ENCODE assay signal across 9 cellular contexts in the genomic region with DNA sequence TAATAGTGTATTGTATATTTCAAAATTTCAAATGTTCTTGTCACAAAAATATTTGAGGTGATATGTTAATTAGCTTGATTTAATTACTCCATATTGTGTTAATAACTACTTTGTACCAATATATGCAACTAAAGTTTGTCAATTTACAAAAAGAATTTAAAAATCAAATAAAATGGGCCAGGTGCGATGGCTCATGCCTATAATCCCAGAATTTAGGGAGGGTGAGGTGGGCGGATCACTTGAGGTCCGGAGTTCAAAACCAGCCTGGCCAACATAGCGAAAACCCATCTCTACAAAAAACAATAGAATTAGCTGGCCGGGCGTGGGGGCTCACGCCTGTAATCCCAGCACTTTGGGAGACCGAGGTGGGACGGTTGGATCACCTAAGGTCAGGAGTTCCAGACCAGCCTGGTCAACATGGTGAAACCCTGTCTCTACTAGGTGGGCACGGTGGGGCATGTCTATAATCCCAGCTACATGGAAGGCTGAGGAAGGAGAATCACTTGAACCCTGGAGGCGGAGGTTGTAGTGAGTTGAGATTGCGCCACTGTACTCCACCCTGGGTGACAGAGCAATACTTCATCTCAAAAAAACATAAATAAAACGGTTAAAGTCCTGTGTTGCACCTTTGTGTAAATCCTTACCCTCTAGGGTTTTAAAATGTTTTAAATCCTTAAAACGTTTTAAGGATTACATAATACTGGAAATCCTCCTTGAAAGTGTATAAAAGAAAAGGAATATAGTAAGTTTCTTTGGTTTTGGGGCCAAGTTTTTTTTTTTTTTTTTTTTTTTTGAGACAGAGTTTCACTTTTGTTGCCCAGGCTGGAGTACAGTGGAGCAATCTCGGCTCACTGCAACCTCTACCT. TPM values are rescaled to one million over a fixed set of nuclear protein-coding genes. Genes with fewer than 3 reads are reported as not detected.
DNase-seq lines count a peak whose midpoint lies in the region; ATAC-seq and TF ChIP-seq lines count a peak whose summit lies in the region.
"Had no signal": no experiment of that assay in that cellular context is flagged by ENCODE, and none has a peak within 500 bp of the region (broad histone marks: within the 10 kb centered on the region; RNA-seq: fewer than 3 reads in every experiment).

No MANE protein-coding gene starts in this region.

- TF ChIP-seq CTCF in left lung (IDR thresholded peaks at IDR 0.05) (no peak), tibial artery (IDR thresholded peaks at IDR 0.05) (no peak)

- intact Hi-C loops in activated T-helper 2 cell treated with anti-CD3 and anti-CD28 coated beads, Interferon-gamma antibody, Interleukin-2, Interleukin-4, amounts not matched to agents 10 μg/mL and 5 μg/mL and 100 μg/mL, durations not matched to agents 14 hours and 24 hours and 36 hours (cut with micrococcal nuclease) = loop anchor here (5.0 to 10.0 kb wide), 8 partner anchors 34 to 1013 kb away; a partner anchor contains a TSS
- intact Hi-C loops in left lung (cut with DNase I) (no loop called here), tibial artery (cut with DNase I; ENCODE audit: low total_unique reads) (loop anchor here (5.0 to 10.0 kb wide), 2 partner anchors 107 to 154 kb away; a partner anchor contains a TSS)

- H3K27me3 ChIP-seq in left lung (no peaks in the 10 kb centered on the region), tibial artery (no peaks in the 10 kb centered on the region)

- H3K4me3 ChIP-seq in left lung (peak overlapping the region; percentile 42 to 56), tibial artery (peak overlapping the region in 1 of 2 donors; percentile 62)

- H3K9me3 Mint-ChIP-seq in activated naive CD4-positive, alpha-beta T cell treated with anti-CD3 and anti-CD28 coated beads, Interleukin-2, amount 10 ng/mL, durations not matched to agents 7 days and 5 days = no peaks in the 10 kb centered on the region
- H3K9me3 Mint-ChIP-seq in activated naive CD4-positive, alpha-beta T cell treated with anti-CD3 and anti-CD28 coated beads, Interleukin-2, amount 50 U/mL, for 72 hours = no peaks in the 10 kb centered on the region
- H3K9me3 Mint-ChIP-seq in activated T-helper 2 cell treated with anti-CD3 and anti-CD28 coated beads, Interferon-gamma antibody, Interleukin-2, Interleukin-4, amounts not matched to agents 10 μg/mL and 5 μg/mL and 100 μg/mL, durations not matched to agents 14 hours and 24 hours and 36 hours = no peaks in the 10 kb centered on the region

- no peaks in the 10 kb centered on the region for H3K27me3 Mint-ChIP-seq in activated naive CD4-positive, alpha-beta T cell treated with anti-CD3 and anti-CD28 coated beads, Interleukin-2, amount 10 ng/mL, durations not matched to agents 7 days and 5 days
- H3K27me3 Mint-ChIP-seq in activated T-helper 2 cell treated with anti-CD3 and anti-CD28 coated beads, Interferon-gamma antibody, Interleukin-2, Interleukin-4, amounts not matched to agents 10 μg/mL and 5 μg/mL and 100 μg/mL, durations not matched to agents 14 hours and 24 hours and 36 hours (ENCODE audit: low read depth) = no peaks in the 10 kb centered on the region

- peaks cover 44% of the 10 kb centered on the region for H3K4me1 Mint-ChIP-seq in activated naive CD4-positive, alpha-beta T cell treated with anti-CD3 and anti-CD28 coated beads, Interleukin-2, amount 10 ng/mL, durations not matched to agents 7 days and 5 days
- peaks cover 21% of the 10 kb centered on the region for H3K4me1 Mint-ChIP-seq in activated T-helper 2 cell treated with anti-CD3 and anti-CD28 coated beads, Interferon-gamma antibody, Interleukin-2, Interleukin-4, amounts not matched to agents 10 μg/mL and 5 μg/mL and 100 μg/mL, durations not matched to agents 14 hours and 24 hours and 36 hours (ENCODE audit: low read depth)

- H3K4me3 Mint-ChIP-seq in activated naive CD4-positive, alpha-beta T cell treated with anti-CD3 and anti-CD28 coated beads, Interleukin-2, amount 10 ng/mL, durations not matched to agents 7 days and 5 days = peak overlapping the region; percentile 98
- H3K4me3 Mint-ChIP-seq in activated T-helper 2 cell treated with anti-CD3 and anti-CD28 coated beads, Interferon-gamma antibody, Interleukin-2, Interleukin-4, amounts not matched to agents 10 μg/mL and 5 μg/mL and 100 μg/mL, durations not matched to agents 14 hours and 24 hours and 36 hours (ENCODE audit: low read depth) = peak overlapping the region; percentile 87

- H3K4me1 ChIP-seq in left lung (peaks cover 24 to 52% of the 10 kb centered on the region in 2 donors), tibial artery (peaks cover 0 to 36% (median 33%) of the 10 kb centered on the region in 4 donors)

- no peak for ATAC-seq in activated naive CD4-positive, alpha-beta T cell treated with anti-CD3 and anti-CD28 coated beads, Interleukin-2, amount 50 U/mL, for 72 hours
- ATAC-seq in left lung = no peak

- peak overlapping the region; percentile 93 for H3K27ac Mint-ChIP-seq in activated naive CD4-positive, alpha-beta T cell treated with anti-CD3 and anti-CD28 coated beads, Interleukin-2, amount 10 ng/mL, durations not matched to agents 7 days and 5 days
- H3K27ac Mint-ChIP-seq in activated naive CD4-positive, alpha-beta T cell treated with anti-CD3 and anti-CD28 coated beads, Interleukin-2, amount 50 U/mL, for 72 hours = no peak overlapping the region
- no peak overlapping the region for H3K27ac Mint-ChIP-seq in activated T-helper 2 cell treated with anti-CD3 and anti-CD28 coated beads, Interferon-gamma antibody, Interleukin-2, Interleukin-4, amounts not matched to agents 10 μg/mL and 5 μg/mL and 100 μg/mL, durations not matched to agents 14 hours and 24 hours and 36 hours

- H3K36me3 ChIP-seq in left lung (no peaks in the 10 kb centered on the region), tibial artery (peaks cover 0 to under 1% (median 0%) of the 10 kb centered on the region in 3 donors)

- no peak for DNase-seq in activated naive CD4-positive, alpha-beta T cell treated with anti-CD3 and anti-CD28 coated beads, Interleukin-2, amount 10 ng/mL, durations not matched to agents 7 days and 5 days
- no peak for DNase-seq in activated naive CD4-positive, alpha-beta T cell treated with anti-CD3 and anti-CD28 coated beads, Interleukin-2, amount 50 U/mL, for 72 hours (ENCODE audit: low spot score in 2 of 2)
- no peak for DNase-seq in activated T-helper 2 cell treated with anti-CD3 and anti-CD28 coated beads, Interferon-gamma antibody, Interleukin-2, Interleukin-4, amounts not matched to agents 10 μg/mL and 5 μg/mL and 100 μg/mL, durations not matched to agents 14 hours and 24 hours and 36 hours (ENCODE audit: low spot score)
- DNase-seq in left lung (peak in 1 of 2 donors; percentile 50), tibial artery (no peak), NCI-H226 (no peak), germinal center (ENCODE audit: low spot score) (no peak), NCI-H2171 treated with DMSO at 0.1 percent for 48 hours (lab: John Stamatoyannopoulos, UW) (no peak)
- DNase-seq: T-helper 9 cell had no signal

- peaks cover 24% of the 10 kb centered on the region for H3K36me3 Mint-ChIP-seq in activated naive CD4-positive, alpha-beta T cell treated with anti-CD3 and anti-CD28 coated beads, Interleukin-2, amount 10 ng/mL, durations not matched to agents 7 days and 5 days
- H3K36me3 Mint-ChIP-seq in activated naive CD4-positive, alpha-beta T cell treated with anti-CD3 and anti-CD28 coated beads, Interleukin-2, amount 50 U/mL, for 72 hours = peaks cover 27 to 43% of the 10 kb centered on the region in 2 donors
- peaks cover 40% of the 10 kb centered on the region for H3K36me3 Mint-ChIP-seq in activated T-helper 2 cell treated with anti-CD3 and anti-CD28 coated beads, Interferon-gamma antibody, Interleukin-2, Interleukin-4, amounts not matched to agents 10 μg/mL and 5 μg/mL and 100 μg/mL, durations not matched to agents 14 hours and 24 hours and 36 hours (ENCODE audit: low read depth)

- H3K27ac ChIP-seq in left lung (peak overlapping the region; percentile 84 to 92), tibial artery (peak overlapping the region; percentile 88)

- CTCF ChIA-PET in activated naive CD4-positive, alpha-beta T cell treated with anti-CD3 and anti-CD28 coated beads, Interleukin-2, amount 10 ng/mL, durations not matched to agents 7 days and 5 days (lab: Charles Lee) = interaction anchor here (0.7 to 2.4 kb wide), 9 partner anchors 26 to 234 kb away, joined by 3 to 13 read pairs (median 4); a partner anchor contains a TSS

- no peaks in the 10 kb centered on the region for H3K9me3 ChIP-seq in left lung
- H3K9me3 ChIP-seq in tibial artery = no peaks in the 10 kb centered on the region

RNA-seq across cellular contexts. Expression of a gene that starts 4.0 kb away (rescaled TPM):
- total RNA-seq in activated naive CD4-positive, alpha-beta T cell treated with anti-CD3 and anti-CD28 coated beads, Interleukin-2, amount 50 U/mL, for 72 hours = 100 to 1,000 TPM in 1 of 2 donors, 10 to 100 TPM in 1; 53.8 to 171 TPM
- total RNA-seq in activated T-helper 2 cell treated with anti-CD3 and anti-CD28 coated beads, Interferon-gamma antibody, Interleukin-2, Interleukin-4, amounts not matched to agents 10 μg/mL and 5 μg/mL and 100 μg/mL, durations not matched to agents 14 hours and 24 hours and 36 hours = 116 and 120 TPM in 2 replicates
- 100 to 1,000 TPM; 104 to 180 TPM for total RNA-seq in left lung

RNA-seq across cellular contexts. Expression of a gene that starts 16.2 kb away (rescaled TPM):
- total RNA-seq in activated naive CD4-positive, alpha-beta T cell treated with anti-CD3 and anti-CD28 coated beads, Interleukin-2, amount 50 U/mL, for 72 hours = 10 to 100 TPM; 55.1 to 79.8 TPM
- total RNA-seq in activated T-helper 2 cell treated with anti-CD3 and anti-CD28 coated beads, Interferon-gamma antibody, Interleukin-2, Interleukin-4, amounts not matched to agents 10 μg/mL and 5 μg/mL and 100 μg/mL, durations not matched to agents 14 hours and 24 hours and 36 hours = 112 and 118 TPM in 2 replicates
- total RNA-seq in left lung = 100 to 1,000 TPM; 155 to 205 TPM

RNA-seq across cellular contexts. Expression of a gene that starts 16.5 kb away (rescaled TPM):
- total RNA-seq in activated naive CD4-positive, alpha-beta T cell treated with anti-CD3 and anti-CD28 coated beads, Interleukin-2, amount 50 U/mL, for 72 hours = 1 to 10 TPM; 2.3 to 2.8 TPM
- 2.1 and 2.4 TPM in 2 replicates for total RNA-seq in activated T-helper 2 cell treated with anti-CD3 and anti-CD28 coated beads, Interferon-gamma antibody, Interleukin-2, Interleukin-4, amounts not matched to agents 10 μg/mL and 5 μg/mL and 100 μg/mL, durations not matched to agents 14 hours and 24 hours and 36 hours
- 1 to 10 TPM in 1 of 2 donors, under 1 TPM in 1; 0.99 to 1.2 TPM for total RNA-seq in left lung

RNA-seq across cellular contexts. Expression of a gene that starts 24.8 kb away (rescaled TPM):
- 100 to 1,000 TPM; 150 to 173 TPM for total RNA-seq in activated naive CD4-positive, alpha-beta T cell treated with anti-CD3 and anti-CD28 coated beads, Interleukin-2, amount 50 U/mL, for 72 hours
- total RNA-seq in activated T-helper 2 cell treated with anti-CD3 and anti-CD28 coated beads, Interferon-gamma antibody, Interleukin-2, Interleukin-4, amounts not matched to agents 10 μg/mL and 5 μg/mL and 100 μg/mL, durations not matched to agents 14 hours and 24 hours and 36 hours = 130 TPM in 2 replicates
- total RNA-seq in left lung = 10 to 100 TPM; 38.7 to 51.5 TPM

RNA-seq across cellular contexts. Expression of a gene that starts 31.0 kb away (rescaled TPM):
- 10 to 100 TPM; 18.6 to 48.8 TPM for total RNA-seq in activated naive CD4-positive, alpha-beta T cell treated with anti-CD3 and anti-CD28 coated beads, Interleukin-2, amount 50 U/mL, for 72 hours
- total RNA-seq in activated T-helper 2 cell treated with anti-CD3 and anti-CD28 coated beads, Interferon-gamma antibody, Interleukin-2, Interleukin-4, amounts not matched to agents 10 μg/mL and 5 μg/mL and 100 μg/mL, durations not matched to agents 14 hours and 24 hours and 36 hours = 21.3 and 21.6 TPM in 2 replicates
- total RNA-seq in left lung = 100 to 1,000 TPM in 1 of 2 donors, 10 to 100 TPM in 1; 90.4 to 106 TPM

Comparison
In these comparisons a context has a peak if more than half of its experiments do, and no peak if none do; other contexts are left out.
1. intact Hi-C loops: an anchor here in activated T-helper 2 cell treated with anti-CD3 and anti-CD28 coated beads, Interferon-gamma antibody, Interleukin-2, Interleukin-4, amounts not matched to agents 10 μg/mL and 5 μg/mL and 100 μg/mL, durations not matched to agents 14 hours and 24 hours and 36 hours (5.0 to 10.0 kb wide) and tibial artery (5.0 to 10.0 kb wide); none called in left lung.